8 cellular contexts compared by ENCODE assay signal in the genomic region with DNA sequence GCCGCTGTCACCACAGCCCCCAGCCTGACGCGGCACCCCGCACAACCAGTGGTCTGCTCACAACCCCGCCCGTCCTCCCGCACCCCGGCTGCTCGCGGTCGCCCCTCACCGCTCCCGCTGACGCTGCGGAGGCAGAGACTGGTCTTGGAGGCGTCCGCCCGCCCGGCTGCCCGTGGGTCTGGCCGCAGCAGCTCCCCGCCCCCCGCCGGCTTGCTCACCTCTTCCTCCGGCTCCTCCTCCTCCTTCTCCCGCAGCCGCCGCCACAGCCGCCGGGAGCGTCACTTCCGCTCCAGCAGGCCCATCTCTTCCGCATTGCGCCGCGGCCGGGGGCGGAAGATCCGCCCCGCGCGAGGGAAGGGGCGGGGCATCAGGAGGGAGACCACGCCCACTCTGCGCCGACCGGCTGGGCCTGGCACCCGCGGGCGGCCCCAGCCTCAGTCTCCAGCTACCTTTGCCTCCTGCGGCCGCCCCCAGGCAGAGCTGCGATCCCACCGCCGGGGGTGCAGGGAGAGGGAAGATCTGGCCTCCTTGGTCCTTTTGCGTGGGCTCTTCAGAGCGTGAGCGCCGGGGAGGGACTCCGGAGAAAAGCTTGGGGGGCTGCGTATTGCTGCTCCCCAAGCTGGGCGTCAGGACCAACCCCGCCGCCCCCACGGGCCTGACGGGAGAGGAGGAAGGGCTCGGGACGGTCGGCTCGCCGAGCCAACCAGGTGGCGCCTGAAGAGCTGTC. TPM values are rescaled to one million over a fixed set of nuclear protein-coding genes. Genes with fewer than 3 reads are reported as not detected.
DNase-seq lines count a peak whose midpoint lies in the region; TF ChIP-seq lines count a peak whose summit lies in the region.

A gene with protein sequence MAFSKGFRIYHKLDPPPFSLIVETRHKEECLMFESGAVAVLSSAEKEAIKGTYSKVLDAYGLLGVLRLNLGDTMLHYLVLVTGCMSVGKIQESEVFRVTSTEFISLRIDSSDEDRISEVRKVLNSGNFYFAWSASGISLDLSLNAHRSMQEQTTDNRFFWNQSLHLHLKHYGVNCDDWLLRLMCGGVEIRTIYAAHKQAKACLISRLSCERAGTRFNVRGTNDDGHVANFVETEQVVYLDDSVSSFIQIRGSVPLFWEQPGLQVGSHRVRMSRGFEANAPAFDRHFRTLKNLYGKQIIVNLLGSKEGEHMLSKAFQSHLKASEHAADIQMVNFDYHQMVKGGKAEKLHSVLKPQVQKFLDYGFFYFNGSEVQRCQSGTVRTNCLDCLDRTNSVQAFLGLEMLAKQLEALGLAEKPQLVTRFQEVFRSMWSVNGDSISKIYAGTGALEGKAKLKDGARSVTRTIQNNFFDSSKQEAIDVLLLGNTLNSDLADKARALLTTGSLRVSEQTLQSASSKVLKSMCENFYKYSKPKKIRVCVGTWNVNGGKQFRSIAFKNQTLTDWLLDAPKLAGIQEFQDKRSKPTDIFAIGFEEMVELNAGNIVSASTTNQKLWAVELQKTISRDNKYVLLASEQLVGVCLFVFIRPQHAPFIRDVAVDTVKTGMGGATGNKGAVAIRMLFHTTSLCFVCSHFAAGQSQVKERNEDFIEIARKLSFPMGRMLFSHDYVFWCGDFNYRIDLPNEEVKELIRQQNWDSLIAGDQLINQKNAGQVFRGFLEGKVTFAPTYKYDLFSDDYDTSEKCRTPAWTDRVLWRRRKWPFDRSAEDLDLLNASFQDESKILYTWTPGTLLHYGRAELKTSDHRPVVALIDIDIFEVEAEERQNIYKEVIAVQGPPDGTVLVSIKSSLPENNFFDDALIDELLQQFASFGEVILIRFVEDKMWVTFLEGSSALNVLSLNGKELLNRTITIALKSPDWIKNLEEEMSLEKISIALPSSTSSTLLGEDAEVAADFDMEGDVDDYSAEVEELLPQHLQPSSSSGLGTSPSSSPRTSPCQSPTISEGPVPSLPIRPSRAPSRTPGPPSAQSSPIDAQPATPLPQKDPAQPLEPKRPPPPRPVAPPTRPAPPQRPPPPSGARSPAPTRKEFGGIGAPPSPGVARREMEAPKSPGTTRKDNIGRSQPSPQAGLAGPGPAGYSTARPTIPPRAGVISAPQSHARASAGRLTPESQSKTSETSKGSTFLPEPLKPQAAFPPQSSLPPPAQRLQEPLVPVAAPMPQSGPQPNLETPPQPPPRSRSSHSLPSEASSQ (N-terminal part only) (minus strand): TSS at position 286 of the 727 bp plus-strand sequence. CDS start 1,118 bp downstream, outside the sequence.

- 0% methylated on average over 72 of the region's 72 CpGs for WGBS in ectodermal cell, 2 experiments

- DNase-seq in COLO668 (lab: John Stamatoyannopoulos, UW; ENCODE audit: unreplicated experiment) (peak; percentile 97), GM20000 (ENCODE audit: low spot score) (peak; percentile 98), HS-5 (ENCODE audit: low read depth) (peak; percentile 63), NK-92 (lab: John Stamatoyannopoulos, UW; ENCODE audit: unreplicated experiment) (peak; percentile 66), lung microvascular endothelial cell (ENCODE audit: low read depth in 2 of 2) (peak; percentile 97)
- DNase-seq in activated CD8-positive, alpha-beta memory T cell treated with anti-CD3 and anti-CD28 coated beads for 1 hour (ENCODE audit: extremely low read depth in 1 of 2, low read depth in 1 of 2), result peak; percentile 83 to 92
- DNase-seq in stimulated activated CD4-positive, alpha-beta T cell treated with anti-CD3 and anti-CD28 coated beads, TNF-alpha, amount 100 ng/mL, for 4 hours (ENCODE audit: low read depth in 3 of 3), result peak; percentile 88 to 90 (median 88)

- H3K4me1 ChIP-seq in ectodermal cell (ENCODE audit: control insufficient read depth, insufficient read depth, low read length), result no peaks in the 10 kb centered on the region

- peak within 1 kb of the TSS; percentile 40 for H3K27ac ChIP-seq in ectodermal cell (ENCODE audit: insufficient read depth, low read depth, low read length, poor library complexity, severe bottlenecking)

- H3K4me3 ChIP-seq in ectodermal cell (ENCODE audit: insufficient read depth, low read depth, low read length), result peak within 1 kb of the TSS; percentile 68

- TF ChIP-seq CTCF in GM20000 (IDR thresholded peaks at IDR 0.05; ENCODE audit: extremely low read depth, missing control alignments), result no peak

- H3K36me3 ChIP-seq in ectodermal cell (ENCODE audit: control insufficient read depth, insufficient read depth, low read length), result no peaks in the 10 kb centered on the region

- H3K27me3 ChIP-seq in ectodermal cell (ENCODE audit: control insufficient read depth, insufficient read depth, low read length, poor library complexity, severe bottlenecking), result no peaks in the 10 kb centered on the region

- no peaks in the 10 kb centered on the region for H3K9me3 ChIP-seq in ectodermal cell (ENCODE audit: control insufficient read depth, low read length)

RNA-seq across cellular contexts. Expression of the gene that starts here (rescaled TPM):
- polyA plus RNA-seq in ectodermal cell (2013, experiment 1 of 4), result 6.3 TPM
- 5.5 TPM for polyA plus RNA-seq in ectodermal cell (2013, experiment 2 of 4)
- polyA plus RNA-seq in ectodermal cell (2013, experiment 3 of 4), result 4.6 TPM
- polyA plus RNA-seq in ectodermal cell (2013, experiment 4 of 4), result 7.7 TPM
- 7.0 and 7.7 TPM in 2 replicates for total RNA-seq in lung microvascular endothelial cell

Comparison
In these comparisons a context has a peak if more than half of its experiments do, and no peak if none do; other contexts are left out.
1. Peak in every context shown above with its lines: DNase-seq, H3K4me3 ChIP-seq and H3K27ac ChIP-seq.